19 cellular contexts compared by ENCODE assay signal in genomic region chr7:91270372-91270771, GRCh38. TPM values are rescaled to one million over a fixed set of nuclear protein-coding genes. Genes with fewer than 3 reads are reported as not detected.
DNase-seq lines count a peak whose midpoint lies in the region; ATAC-seq, FAIRE-seq and TF ChIP-seq lines count a peak whose summit lies in the region.
"Had no signal": no experiment of that assay in that cellular context is flagged by ENCODE, and none has a peak within 500 bp of the region (broad histone marks: within the 10 kb centered on the region; RNA-seq: fewer than 3 reads in every experiment).

No MANE protein-coding gene starts in this region.

- no peaks in the 10 kb centered on the region for H3K36me3 ChIP-seq in K562 (ENCODE audit: control insufficient read depth, insufficient read depth, low read length)
- H3K36me3 ChIP-seq in thyroid gland, result peaks cover 0 to 9% of the 10 kb centered on the region in 2 donors
- no peaks in the 10 kb centered on the region for H3K36me3 ChIP-seq in brain microvascular endothelial cell (replicated peaks)

- no peak for TF ChIP-seq EP300 in K562 (IDR thresholded peaks at IDR 0.05; ENCODE audit: low read length)

- BruUV-seq in K562 (replicated peaks; lab: Mats Ljungman, UMichigan), result no TSS peak

- 57% methylated on average over 3 of the region's 3 CpGs for WGBS in K562 (ENCODE audit: insufficient coverage, low coverage, missing lambda C conversion rate)
- 43 to 47% methylated on average over 3 of the region's 3 CpGs for WGBS in thyroid gland, 2 donors

- no peak overlapping the region for H3K27ac ChIP-seq in K562 (ENCODE audit: extremely low read depth, low read depth, low read length)
- H3K27ac ChIP-seq in thyroid gland, result peak overlapping the region in 2 of 3 donors; percentile 13 to 34
- H3K27ac ChIP-seq in brain microvascular endothelial cell, result no peak overlapping the region
- H3K27ac ChIP-seq: BLaER1, C4-2B had no signal

- CTCF ChIA-PET in HEK293T (lab: Yijun Ruan, JAX), result no interaction called here
- CTCF ChIA-PET in K562 (lab: Yijun Ruan, JAX; ENCODE audit: low intra/inter-chr PET ratio), result no interaction called here

- no peak overlapping the region for H2AFZ ChIP-seq in K562 (ENCODE audit: low read depth, low read length)

- no peak for TF ChIP-seq RAD21 in K562 (CRISPR knock-in tag; conservative IDR thresholded peaks at IDR 0.05 in 1 of 2, IDR thresholded peaks at IDR 0.05 in 1 of 2)

- H3K27me3 ChIP-seq in K562 (ENCODE audit: control insufficient read depth in 2 of 2, insufficient read depth in 2 of 2, low read length in 2 of 2) (no peaks in the 10 kb centered on the region), thyroid gland (no peaks in the 10 kb centered on the region), brain microvascular endothelial cell (replicated peaks) (no peaks in the 10 kb centered on the region)
- H3K27me3 ChIP-seq: BLaER1 had no signal

- FAIRE-seq in K562 (lab: Jason Lieb, UNC), result no peak
- FAIRE-seq: G401.6, GM12892, H54 had no signal

- intact Hi-C loops in K562 (cut with micrococcal nuclease), result no loop called here
- intact Hi-C loops in thyroid gland (cut with DNase I), result no loop called here

- no peak for TF ChIP-seq POLR2A in K562 (conservative IDR thresholded peaks at IDR 0.05)
- no peak for TF ChIP-seq POLR2A in thyroid gland (IDR thresholded peaks at IDR 0.05)

- H3K4me3 ChIP-seq in K562 (no peak overlapping the region), thyroid gland (replicated peaks in 1 of 3) (no peak overlapping the region), brain microvascular endothelial cell (ENCODE audit: low read depth, low read length) (no peak overlapping the region)
- H3K4me3 ChIP-seq: BLaER1 had no signal

- no peak overlapping the region for H3K4me2 ChIP-seq in K562 (ENCODE audit: insufficient read depth, low read length)
- H3K4me2 ChIP-seq: BLaER1 had no signal

- H3K9me3 ChIP-seq in K562 (replicated peaks; ENCODE audit: control insufficient read depth, insufficient read depth, low read depth, low read length) (no peaks in the 10 kb centered on the region), thyroid gland (no peaks in the 10 kb centered on the region)
- H3K9me3 ChIP-seq: BLaER1 had no signal

- POLR2A ChIA-PET in HEK293T (lab: Yijun Ruan, JAX), result no interaction called here
- POLR2A ChIA-PET in K562 (lab: Yijun Ruan, JAX), result no interaction called here

- TF ChIP-seq CTCF in K562 (IDR thresholded peaks at IDR 0.05 in 2 of 3, conservative IDR thresholded peaks at IDR 0.05 in 1 of 3; ENCODE audit: insufficient read depth in 2 of 3, low read depth in 1 of 3, low read length in 3 of 3), result no peak
- TF ChIP-seq CTCF in thyroid gland (IDR thresholded peaks at IDR 0.05), result no peak
- no peak for TF ChIP-seq CTCF in brain microvascular endothelial cell (IDR thresholded peaks at IDR 0.05; ENCODE audit: low read depth, low read length, missing control alignments)

- no peak for ATAC-seq in K562

- no peaks in the 10 kb centered on the region for H3K9me1 ChIP-seq in K562 (ENCODE audit: control insufficient read depth, insufficient read depth, low read length)

- no peak overlapping the region for H3K9ac ChIP-seq in K562 (ENCODE audit: insufficient read depth in 1 of 2, low read depth in 2 of 2, low read length in 2 of 2)
- H3K9ac ChIP-seq: BLaER1 had no signal

- in situ Hi-C loops in G401 (cut with HindIII; ENCODE audit: low sequenced_read_pairs), result no loop called here
- in situ Hi-C loops in K562 (cut with MboI), result no loop called here
- in situ Hi-C loops in brain microvascular endothelial cell (cut with HindIII; ENCODE audit: low pct_ligation_motif_present, low sequenced_read_pairs), result no loop called here

- H3K4me1 ChIP-seq in K562 (replicated peaks in 1 of 2; ENCODE audit: control insufficient read depth in 2 of 2, insufficient read depth in 2 of 2, low read length in 2 of 2) (peaks cover 0 to 22% of the 10 kb centered on the region in 2 experiments; a peak in 2 of 5 replicates), thyroid gland (peaks cover 4 to 10% of the 10 kb centered on the region in 2 donors)

- peaks cover 5% of the 10 kb centered on the region; the same call in 1 of the 3 replicates for H3K79me2 ChIP-seq in K562 (ENCODE audit: control insufficient read depth, insufficient read depth, low read length)

- peak; percentile 32 for DNase-seq in G401 (ENCODE audit: low spot score)
- DNase-seq in HEK293T (ENCODE audit: extremely low spot score), result no peak
- DNase-seq in K562 (ENCODE audit: extremely low read depth in 1 of 4, low spot score in 3 of 4), result no peak
- DNase-seq in thyroid gland, result peak; percentile 24 to 46
- no peak for DNase-seq in NCI-H2107 (lab: John Stamatoyannopoulos, UW)
- DNase-seq in stimulated activated CD4-positive, alpha-beta T cell treated with anti-CD3 and anti-CD28 coated beads, Interleukin-2, amount 100 ng/mL, for 48 hours, result no peak
- no peak for DNase-seq in brain microvascular endothelial cell
- DNase-seq: Calu3; CD4-positive, CD25-positive, alpha-beta regulatory T cell; CD8-positive, alpha-beta memory T cell; DMS53; DMS79 treated with DMSO at 0.1 percent for 48 hours; GOT3; HCEC 1CT had no signal

- H4K20me1 ChIP-seq in K562 (replicated peaks; ENCODE audit: control insufficient read depth, insufficient read depth, low read length), result no peaks in the 10 kb centered on the region

TF ChIP-seq in HEK293T, 16 proteins besides CTCF, POLR2A, EP300 and RAD21:
- TF ChIP-seq PKNOX1 (IDR thresholded peaks at IDR 0.05) (peak; percentile 31; the same call in 1 of the 2 replicates), FOXM1 (IDR thresholded peaks at IDR 0.05; ENCODE audit: borderline replicate concordance) (no peak), CTBP1 (IDR thresholded peaks at IDR 0.05; ENCODE audit: borderline replicate concordance) (no peak)

TF ChIP-seq in K562, 482 proteins besides CTCF, POLR2A, EP300 and RAD21 (continues in another document):
- no peak for TF ChIP-seq SMARCE1 (IDR thresholded peaks at IDR 0.05)
- TF ChIP-seq NFATC3 (IDR thresholded peaks at IDR 0.05), result no peak
- no peak for TF ChIP-seq THAP7 (CRISPR knock-in tag; IDR thresholded peaks at IDR 0.05)
- no peak for TF ChIP-seq ZNF583 (CRISPR knock-in tag; IDR thresholded peaks at IDR 0.05)
- TF ChIP-seq ZC3H11A (IDR thresholded peaks at IDR 0.05; ENCODE audit: low read depth, low read length), result no peak
- no peak for TF ChIP-seq PBX2 (CRISPR knock-in tag; IDR thresholded peaks at IDR 0.05; ENCODE audit: low read depth)
- TF ChIP-seq PBX2 (tag; conservative IDR thresholded peaks at IDR 0.05; ENCODE audit: low read depth), result peak; percentile 50
- peak; percentile 39; the same call in 1 of the 2 replicates for TF ChIP-seq PKNOX1 (IDR thresholded peaks at IDR 0.05)

RNA-seq across cellular contexts. Expression of gene FZD1, which starts 6.1 kb away (rescaled TPM):
- 0.92 and 1.9 TPM in 2 replicates for total RNA-seq in G401 (2014; rRNA removed; shearing (Covaris generic))
- total RNA-seq in K562 (2011; cell fraction: chromatin; rRNA removed; ENCODE audit: low replicate concordance), result 2.7 and 4.4 TPM in 2 replicates
- 7.2 and 7.8 TPM in 2 replicates for total RNA-seq in K562 (2011; cell fraction: nucleolus; rRNA removed)
- 4.8 and 5.5 TPM in 2 replicates for total RNA-seq in K562 (2011; cell fraction: nucleoplasm; rRNA removed)
- total RNA-seq in K562 (2014; rRNA removed) (3.7 and 4.4 TPM in 2 replicates), K562 (2014; rRNA removed; fragmentation: Illumina TruSeq; extraction: Trizol) (1.8 and 1.9 TPM in 2 replicates), K562 (2015; rRNA removed; fragmentation: Illumina TruSeq; extraction: Trizol) (2.4 and 2.5 TPM in 2 replicates), K562 (2021) (4.9 and 5.1 TPM in 2 replicates), thyroid gland (100 to 1,000 TPM in 3 of 4 donors, 10 to 100 TPM in 1; 66.4 to 127 (median 114) TPM)
- polyA plus RNA-seq in K562 (2011; rRNA removed) (0.60 and 1.0 TPM in 2 replicates), K562 (2014; fragmentation: Illumina TruSeq; extraction: Trizol) (1.7 and 2.1 TPM in 2 replicates), K562 (2014; fragmentation: Nextera tagmentation; extraction: Ambion mirVana) (under 1 TPM; 0.25 to 0.27 TPM), K562 (2014; rRNA removed) (2.7 and 3.0 TPM in 2 replicates)
- 0.75 and 2.3 TPM in 2 replicates for polyA plus RNA-seq in K562 (2011; cell fraction: cytosol; rRNA removed)
- 0.86 and 1.7 TPM in 2 replicates for polyA plus RNA-seq in K562 (2011; cell fraction: nucleus; rRNA removed)
- polyA plus RNA-seq in K562 (2012), result 2.5 and 2.8 TPM in 2 replicates
- 0.93 and 1.8 TPM in 2 replicates for polyA minus RNA-seq in K562 (2011; rRNA and poly(A)+ RNA removed)
- 2.3 and 2.6 TPM in 2 replicates for polyA minus RNA-seq in K562 (2011; cell fraction: cytosol; rRNA and poly(A)+ RNA removed)
- polyA minus RNA-seq in K562 (2011; cell fraction: nucleus; rRNA and poly(A)+ RNA removed), result 3.0 and 3.4 TPM in 2 replicates
- polyA plus RNA-seq: CD8-positive, alpha-beta memory T cell had no signal

Comparison
In these comparisons a context has a peak if more than half of its experiments do, and no peak if none do; other contexts are left out.
1. DNase-seq: peak in G401 (single experiment) and thyroid gland (2 of 2); none in HEK293T (single experiment), K562 (0 of 4), NCI-H2107 (single experiment), stimulated activated CD4-positive, alpha-beta T cell treated with anti-CD3 and anti-CD28 coated beads, Interleukin-2, amount 100 ng/mL, for 48 hours (0 of 2) and brain microvascular endothelial cell (single experiment).
2. H3K27ac ChIP-seq: peak in thyroid gland (2 of 3); none in K562 (single experiment) and brain microvascular endothelial cell (single experiment).
3. RNA of gene FZD1, which starts 6.1 kb away (total RNA-seq): 66.4 to 127 TPM in thyroid gland; 1.8 to 7.8 TPM in K562 and 0.92 to 1.9 TPM in G401; every median in the first group is over 4 times any median in the second.